ENCODE assay signal across 9 cellular contexts in genomic region chr4:180426938-180427337, GRCh38.
"Had no signal": no experiment of that assay in that cellular context is flagged by ENCODE, and none has a peak within 500 bp of the region (broad histone marks: within the 10 kb centered on the region; RNA-seq: fewer than 3 reads in every experiment).

No MANE protein-coding gene starts in this region.

- H3K27ac ChIP-seq: HL-60 had no signal

- ATAC-seq: HCT116, K562 had no signal

- H3K4me3 Mint-ChIP-seq: HFFc6 had no signal

- H3K36me3 ChIP-seq: HAP-1 had no signal

- FAIRE-seq: K562 had no signal

- H3K4me3 ChIP-seq: HAP-1, K562 had no signal

- DNase-seq: GOT3, H7, HFFc6, IMR-90, KG1 had no signal

- H3K27ac Mint-ChIP-seq: HFFc6 had no signal

- H3K9me3 ChIP-seq: HAP-1 had no signal
